2 cellular contexts compared by ENCODE assay signal in the genomic region with DNA sequence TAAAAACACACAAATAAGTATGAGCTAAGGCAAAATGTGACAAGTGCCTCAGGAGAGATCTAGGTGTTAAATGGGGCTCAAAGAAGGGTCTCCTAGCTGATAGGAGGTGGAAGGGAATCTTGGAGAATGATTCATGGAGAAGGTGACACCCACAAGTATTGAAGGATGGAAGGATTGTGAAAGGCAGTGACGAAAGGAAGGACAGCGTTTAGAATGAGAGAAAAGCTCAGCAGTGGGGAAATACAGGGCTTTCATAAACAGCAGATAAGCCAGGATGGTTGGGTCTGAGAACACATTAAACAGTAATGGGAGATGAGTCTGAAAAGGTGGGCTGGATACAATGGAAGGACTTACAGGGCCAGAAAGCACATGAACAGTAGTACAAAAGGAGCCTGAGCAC.
TF ChIP-seq lines count a peak whose summit lies in the region.

No MANE protein-coding gene starts in this region.

TF ChIP-seq in GM23338, 12 proteins besides CTCF, POLR2A, EP300 and RAD21 (continued from another document):
- TF ChIP-seq, protein P1, sequence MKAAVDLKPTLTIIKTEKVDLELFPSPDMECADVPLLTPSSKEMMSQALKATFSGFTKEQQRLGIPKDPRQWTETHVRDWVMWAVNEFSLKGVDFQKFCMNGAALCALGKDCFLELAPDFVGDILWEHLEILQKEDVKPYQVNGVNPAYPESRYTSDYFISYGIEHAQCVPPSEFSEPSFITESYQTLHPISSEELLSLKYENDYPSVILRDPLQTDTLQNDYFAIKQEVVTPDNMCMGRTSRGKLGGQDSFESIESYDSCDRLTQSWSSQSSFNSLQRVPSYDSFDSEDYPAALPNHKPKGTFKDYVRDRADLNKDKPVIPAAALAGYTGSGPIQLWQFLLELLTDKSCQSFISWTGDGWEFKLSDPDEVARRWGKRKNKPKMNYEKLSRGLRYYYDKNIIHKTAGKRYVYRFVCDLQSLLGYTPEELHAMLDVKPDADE (IDR thresholded peaks at IDR 0.05) = no peak
- TF ChIP-seq CREB1 (CRISPR knock-in tag; IDR thresholded peaks at IDR 0.05; ENCODE audit: low read depth) (no peak), POLR2AphosphoS5 (IDR thresholded peaks at IDR 0.05; ENCODE audit: low read depth) (no peak), JUNB (IDR thresholded peaks at IDR 0.05; ENCODE audit: unreplicated experiment) (no peak)

TF ChIP-seq in WTC11, 78 proteins besides CTCF, POLR2A, EP300 and RAD21 (continued from another document):
- TF ChIP-seq, protein P2, sequence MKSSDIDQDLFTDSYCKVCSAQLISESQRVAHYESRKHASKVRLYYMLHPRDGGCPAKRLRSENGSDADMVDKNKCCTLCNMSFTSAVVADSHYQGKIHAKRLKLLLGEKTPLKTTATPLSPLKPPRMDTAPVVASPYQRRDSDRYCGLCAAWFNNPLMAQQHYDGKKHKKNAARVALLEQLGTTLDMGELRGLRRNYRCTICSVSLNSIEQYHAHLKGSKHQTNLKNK (CRISPR knock-in tag; IDR thresholded peaks at IDR 0.05) = no peak
- TF ChIP-seq ZNF425 (CRISPR knock-in tag; conservative IDR thresholded peaks at IDR 0.05) = no peak
- TF ChIP-seq TCF7 (CRISPR knock-in tag; IDR thresholded peaks at IDR 0.05; ENCODE audit: low read depth) = no peak
